8 cellular contexts compared by ENCODE assay signal in genomic region chr22:21641417-21641794, GRCh38. TPM values are rescaled to one million over a fixed set of nuclear protein-coding genes. Genes with fewer than 3 reads are reported as not detected.
A peak's percentile ranks its signal among the peaks of the same experiment; 100 is the strongest.
DNase-seq lines count a peak whose midpoint lies in the region; ATAC-seq and TF ChIP-seq lines count a peak whose summit lies in the region.

No MANE protein-coding gene starts in this region.

- H3K36me3 ChIP-seq in left ventricle myocardium inferior, result peaks cover 25% of the 10 kb centered on the region

- H3K4me1 ChIP-seq in left ventricle myocardium inferior, result peaks cover 25% of the 10 kb centered on the region

- H3K27ac Mint-ChIP-seq in activated T-helper 2 cell treated with anti-CD3 and anti-CD28 coated beads, Interferon-gamma antibody, Interleukin-2, Interleukin-4, amounts not matched to agents 10 μg/mL and 5 μg/mL and 100 μg/mL, durations not matched to agents 14 hours and 24 hours and 36 hours, result peak overlapping the region; percentile 90
- peak overlapping the region; percentile 92 for H3K27ac Mint-ChIP-seq in progenitor cell of endocrine pancreas

- peaks cover 23% of the 10 kb centered on the region for H3K36me3 Mint-ChIP-seq in activated T-helper 2 cell treated with anti-CD3 and anti-CD28 coated beads, Interferon-gamma antibody, Interleukin-2, Interleukin-4, amounts not matched to agents 10 μg/mL and 5 μg/mL and 100 μg/mL, durations not matched to agents 14 hours and 24 hours and 36 hours (ENCODE audit: low read depth)
- peaks cover 8% of the 10 kb centered on the region for H3K36me3 Mint-ChIP-seq in progenitor cell of endocrine pancreas (ENCODE audit: insufficient read depth)

- H3K4me3 ChIP-seq in GM12864 (ENCODE audit: low read depth, low read length) (peak overlapping the region; percentile 66), left ventricle myocardium inferior (peak overlapping the region; percentile 92)
- peak overlapping the region; percentile 67 for H3K4me3 ChIP-seq in Jurkat, Clone E6-1 (ENCODE audit: low read length)

- DNase-seq in AG08395 (ENCODE audit: low spot score) (peak; percentile 64), GM12864 (ENCODE audit: low read depth) (no peak), left ventricle myocardium inferior (no peak), progenitor cell of endocrine pancreas (ENCODE audit: low spot score, unreplicated experiment) (no peak), GF-D8 (lab: John Stamatoyannopoulos, UW) (no peak)
- DNase-seq in Jurkat, Clone E6-1 (ENCODE audit: low read depth, low spot score), result no peak
- no peak for DNase-seq in activated T-helper 2 cell treated with anti-CD3 and anti-CD28 coated beads, Interferon-gamma antibody, Interleukin-2, Interleukin-4, amounts not matched to agents 10 μg/mL and 5 μg/mL and 100 μg/mL, durations not matched to agents 14 hours and 24 hours and 36 hours (ENCODE audit: low spot score)

- ATAC-seq in GM18498 (IDR thresholded peaks at IDR 0.05; ENCODE audit: unreplicated experiment), result no peak

- H3K4me3 Mint-ChIP-seq in activated T-helper 2 cell treated with anti-CD3 and anti-CD28 coated beads, Interferon-gamma antibody, Interleukin-2, Interleukin-4, amounts not matched to agents 10 μg/mL and 5 μg/mL and 100 μg/mL, durations not matched to agents 14 hours and 24 hours and 36 hours (ENCODE audit: low read depth), result peak overlapping the region; percentile 85
- peak overlapping the region; percentile 81 for H3K4me3 Mint-ChIP-seq in progenitor cell of endocrine pancreas (ENCODE audit: low read depth)

- TF ChIP-seq CTCF in GM12864 (IDR thresholded peaks at IDR 0.05; ENCODE audit: low read depth, low read length, missing control alignments) (peak; percentile 15), left ventricle myocardium inferior (IDR thresholded peaks at IDR 0.05; ENCODE audit: borderline replicate concordance) (peak; percentile 57), progenitor cell of endocrine pancreas (IDR thresholded peaks at IDR 0.05; ENCODE audit: unreplicated experiment) (peak; percentile 58)

- no peaks in the 10 kb centered on the region for H3K27me3 ChIP-seq in left ventricle myocardium inferior (ENCODE audit: low read depth)

- H3K4me1 Mint-ChIP-seq in activated T-helper 2 cell treated with anti-CD3 and anti-CD28 coated beads, Interferon-gamma antibody, Interleukin-2, Interleukin-4, amounts not matched to agents 10 μg/mL and 5 μg/mL and 100 μg/mL, durations not matched to agents 14 hours and 24 hours and 36 hours (ENCODE audit: low read depth), result peaks cover 20% of the 10 kb centered on the region
- H3K4me1 Mint-ChIP-seq in progenitor cell of endocrine pancreas (ENCODE audit: low read depth), result peaks cover 9% of the 10 kb centered on the region

- H3K27ac ChIP-seq in left ventricle myocardium inferior (replicated peaks), result peak overlapping the region; percentile 80

- H3K9me3 Mint-ChIP-seq in activated T-helper 2 cell treated with anti-CD3 and anti-CD28 coated beads, Interferon-gamma antibody, Interleukin-2, Interleukin-4, amounts not matched to agents 10 μg/mL and 5 μg/mL and 100 μg/mL, durations not matched to agents 14 hours and 24 hours and 36 hours, result no peaks in the 10 kb centered on the region
- H3K9me3 Mint-ChIP-seq in progenitor cell of endocrine pancreas (ENCODE audit: low read depth), result no peaks in the 10 kb centered on the region

- H3K27me3 Mint-ChIP-seq in activated T-helper 2 cell treated with anti-CD3 and anti-CD28 coated beads, Interferon-gamma antibody, Interleukin-2, Interleukin-4, amounts not matched to agents 10 μg/mL and 5 μg/mL and 100 μg/mL, durations not matched to agents 14 hours and 24 hours and 36 hours (ENCODE audit: low read depth), result peaks cover 1% of the 10 kb centered on the region
- peaks cover 4% of the 10 kb centered on the region for H3K27me3 Mint-ChIP-seq in progenitor cell of endocrine pancreas

- intact Hi-C loops in activated T-helper 2 cell treated with anti-CD3 and anti-CD28 coated beads, Interferon-gamma antibody, Interleukin-2, Interleukin-4, amounts not matched to agents 10 μg/mL and 5 μg/mL and 100 μg/mL, durations not matched to agents 14 hours and 24 hours and 36 hours (cut with micrococcal nuclease), result no loop called here
- intact Hi-C loops in left ventricle myocardium inferior (cut with micrococcal nuclease), result no loop called here

- H3K9me3 ChIP-seq in left ventricle myocardium inferior (replicated peaks), result no peaks in the 10 kb centered on the region

RNA-seq across cellular contexts. Expression of gene SDF2L1, which starts 0.7 kb away (rescaled TPM):
- polyA plus RNA-seq in Jurkat, Clone E6-1 (2012; ENCODE audit: insufficient read depth, insufficient read length), result 79.9 TPM
- total RNA-seq in activated T-helper 2 cell treated with anti-CD3 and anti-CD28 coated beads, Interferon-gamma antibody, Interleukin-2, Interleukin-4, amounts not matched to agents 10 μg/mL and 5 μg/mL and 100 μg/mL, durations not matched to agents 14 hours and 24 hours and 36 hours, result 95.6 and 97.9 TPM in 2 replicates
- 18.3 TPM for total RNA-seq in left ventricle myocardium inferior
- total RNA-seq in progenitor cell of endocrine pancreas, result 27.0 and 28.2 TPM in 2 replicates

RNA-seq across cellular contexts. Expression of gene CCDC116, which starts 8.8 kb away (rescaled TPM):
- polyA plus RNA-seq in Jurkat, Clone E6-1 (2012; ENCODE audit: insufficient read depth, insufficient read length), result 5.2 TPM
- 0.59 and 0.78 TPM in 2 replicates for total RNA-seq in activated T-helper 2 cell treated with anti-CD3 and anti-CD28 coated beads, Interferon-gamma antibody, Interleukin-2, Interleukin-4, amounts not matched to agents 10 μg/mL and 5 μg/mL and 100 μg/mL, durations not matched to agents 14 hours and 24 hours and 36 hours
- total RNA-seq in left ventricle myocardium inferior, result 0.11 TPM
- total RNA-seq in progenitor cell of endocrine pancreas, result 1.3 and 1.4 TPM in 2 replicates

RNA-seq across cellular contexts. Expression of gene YDJC, which starts 11.6 kb away (rescaled TPM):
- polyA plus RNA-seq in Jurkat, Clone E6-1 (2012; ENCODE audit: insufficient read depth, insufficient read length), result 64.2 TPM
- 44.3 and 49.6 TPM in 2 replicates for total RNA-seq in activated T-helper 2 cell treated with anti-CD3 and anti-CD28 coated beads, Interferon-gamma antibody, Interleukin-2, Interleukin-4, amounts not matched to agents 10 μg/mL and 5 μg/mL and 100 μg/mL, durations not matched to agents 14 hours and 24 hours and 36 hours
- total RNA-seq in left ventricle myocardium inferior (4.5 TPM), progenitor cell of endocrine pancreas (19.0 and 21.4 TPM in 2 replicates)

RNA-seq across cellular contexts. Expression of gene PPIL2, which starts 24.4 kb away (rescaled TPM):
- polyA plus RNA-seq in Jurkat, Clone E6-1 (2012; ENCODE audit: insufficient read depth, insufficient read length), result 37.9 TPM
- 53.9 and 55.4 TPM in 2 replicates for total RNA-seq in activated T-helper 2 cell treated with anti-CD3 and anti-CD28 coated beads, Interferon-gamma antibody, Interleukin-2, Interleukin-4, amounts not matched to agents 10 μg/mL and 5 μg/mL and 100 μg/mL, durations not matched to agents 14 hours and 24 hours and 36 hours
- total RNA-seq in left ventricle myocardium inferior (27.1 TPM), progenitor cell of endocrine pancreas (46.7 and 49.2 TPM in 2 replicates)
